Comparison of ENCODE assay signal across 8 cellular contexts in the genomic region with DNA sequence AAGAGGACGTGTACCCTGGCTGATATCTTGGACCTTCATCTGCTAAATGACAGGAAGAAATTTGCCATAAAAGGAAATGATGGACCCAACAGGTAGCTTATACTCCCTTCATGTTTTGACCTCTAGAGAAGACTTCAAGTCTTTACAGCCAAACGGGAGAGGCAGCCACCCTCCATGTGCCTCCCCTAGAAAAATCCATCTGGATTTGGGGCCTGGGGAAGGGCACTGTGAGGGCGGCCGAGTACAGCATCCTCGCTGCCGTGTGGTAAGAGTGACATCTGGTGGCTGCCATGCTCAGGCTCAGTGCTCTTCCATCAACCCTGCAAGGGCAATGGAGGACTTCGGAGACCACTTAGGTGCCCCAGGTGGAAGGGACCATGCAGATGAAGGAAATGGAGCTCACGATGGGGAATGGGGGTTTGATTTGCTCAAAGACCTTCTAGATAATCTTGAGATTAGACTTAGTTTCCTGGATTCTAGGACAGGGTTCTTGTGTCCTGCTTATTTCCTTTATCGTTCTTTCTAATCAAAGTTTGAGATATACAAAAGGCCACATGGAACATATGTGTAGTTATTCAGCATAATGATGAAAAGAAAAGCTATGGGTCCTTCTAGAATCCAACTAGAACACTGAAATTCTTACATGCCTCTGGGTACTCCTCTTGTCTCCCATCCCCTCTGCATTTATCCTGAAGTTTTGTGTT. TPM values are rescaled to one million over a fixed set of nuclear protein-coding genes. Genes with fewer than 3 reads are reported as not detected.
DNase-seq lines count a peak whose midpoint lies in the region; ATAC-seq, FAIRE-seq and TF ChIP-seq lines count a peak whose summit lies in the region.

No MANE protein-coding gene starts in this region.

- H3K9me1 ChIP-seq in K562 (ENCODE audit: control insufficient read depth, insufficient read depth, low read length): no peaks in the 10 kb centered on the region

- DNase-seq in G401 (ENCODE audit: low spot score) (peak; percentile 46), HPDE6-E6E7 (ENCODE audit: extremely low spot score) (peak; percentile 71), RWPE2 (ENCODE audit: low spot score) (no peak), K562 (ENCODE audit: extremely low read depth in 1 of 4, low spot score in 3 of 4) (peak; percentile 63 to 84 (median 72)), iPS DF 4.7 (ENCODE audit: extremely low read depth, low spot score) (peak; percentile 38), spleen (no peak), KG1 (lab: John Stamatoyannopoulos, UW) (no peak)

- FAIRE-seq in K562 (lab: Jason Lieb, UNC): peak; percentile 61

- H3K36me3 ChIP-seq in RWPE2 (ENCODE audit: low read depth) (no peaks in the 10 kb centered on the region), K562 (ENCODE audit: control insufficient read depth, insufficient read depth, low read length) (no peaks in the 10 kb centered on the region), spleen (peaks cover 0 to 74% (median 0%) of the 10 kb centered on the region in 6 donors)

- TF ChIP-seq POLR2A in K562 (conservative IDR thresholded peaks at IDR 0.05) (no peak), spleen (IDR thresholded peaks at IDR 0.05) (no peak)

- H3K27me3 ChIP-seq in RWPE2 (ENCODE audit: insufficient read depth, poor library complexity, severe bottlenecking) (no peaks in the 10 kb centered on the region), K562 (ENCODE audit: control insufficient read depth in 2 of 2, insufficient read depth in 2 of 2, low read length in 2 of 2) (no peaks in the 10 kb centered on the region), spleen (replicated peaks in 1 of 7) (peaks cover 0 to 12% (median 0%) of the 10 kb centered on the region in 7 donors)

- peak; percentile 98 to 100 for TF ChIP-seq RAD21 in K562 (CRISPR knock-in tag; conservative IDR thresholded peaks at IDR 0.05 in 1 of 2, IDR thresholded peaks at IDR 0.05 in 1 of 2)

- intact Hi-C loops in K562 (cut with micrococcal nuclease): loop anchor here (1.0 to 5.0 kb wide), 4 partner anchors 67 to 450 kb away; no protein-coding TSS in a partner anchor
- intact Hi-C loops in spleen (cut with DNase I; ENCODE audit: low total_unique reads): loop anchor here (5.0 to 10.0 kb wide), 2 partner anchors 138 to 315 kb away; no protein-coding TSS in a partner anchor

- H3K9me3 ChIP-seq in RWPE2 (ENCODE audit: severe bottlenecking): no peaks in the 10 kb centered on the region
- H3K9me3 ChIP-seq in K562 (replicated peaks; ENCODE audit: control insufficient read depth, insufficient read depth, low read depth, low read length): no peaks in the 10 kb centered on the region; the same call in 1 of the 2 replicates
- H3K9me3 ChIP-seq in spleen: no peaks in the 10 kb centered on the region

- H4K20me1 ChIP-seq in K562 (replicated peaks; ENCODE audit: control insufficient read depth, insufficient read depth, low read length): no peaks in the 10 kb centered on the region

- in situ Hi-C loops in G401 (cut with HindIII; ENCODE audit: low sequenced_read_pairs) (no loop called here), K562 (cut with MboI) (loop anchor here (5.0 to 10.0 kb wide), 4 partner anchors 105 to 618 kb away; no protein-coding TSS in a partner anchor)

- H3K27ac ChIP-seq in RWPE2 (ENCODE audit: poor library complexity, severe bottlenecking): no peak overlapping the region
- no peak overlapping the region for H3K27ac ChIP-seq in K562 (ENCODE audit: extremely low read depth, low read depth, low read length)
- H3K27ac ChIP-seq in spleen: no peak overlapping the region

- H3K4me1 ChIP-seq in RWPE2 (ENCODE audit: insufficient read depth, poor library complexity, severe bottlenecking): peaks cover 17% of the 10 kb centered on the region
- peaks cover 8 to 46% of the 10 kb centered on the region in 2 experiments for H3K4me1 ChIP-seq in K562 (replicated peaks in 1 of 2; ENCODE audit: control insufficient read depth in 2 of 2, insufficient read depth in 2 of 2, low read length in 2 of 2)
- no peaks in the 10 kb centered on the region for H3K4me1 ChIP-seq in spleen

- CTCF ChIA-PET in K562 (lab: Yijun Ruan, JAX; ENCODE audit: low intra/inter-chr PET ratio): interaction anchor here (0.5 to 4.7 kb wide), 10 partner anchors 66 to 623 kb away, joined by 3 to 32 read pairs (median 4); a partner anchor contains a TSS

- POLR2A ChIA-PET in K562 (lab: Yijun Ruan, JAX): interaction anchor here (0.7 to 1.9 kb wide), 2 partner anchors 90 to 105 kb away, joined by 3 to 5 read pairs; no protein-coding TSS in a partner anchor

- peak; percentile 99 for TF ChIP-seq CTCF in RWPE2 (IDR thresholded peaks at IDR 0.05; ENCODE audit: poor library complexity, severe bottlenecking)
- peak; percentile 91 to 96 (median 94) for TF ChIP-seq CTCF in K562 (IDR thresholded peaks at IDR 0.05 in 2 of 3, conservative IDR thresholded peaks at IDR 0.05 in 1 of 3; ENCODE audit: insufficient read depth in 2 of 3, low read depth in 1 of 3, low read length in 3 of 3)
- peak in 10 of 11 experiments; percentile 37 to 70 (median 58) for TF ChIP-seq CTCF in spleen (IDR thresholded peaks at IDR 0.05 in 8 of 11, conservative IDR thresholded peaks at IDR 0.05 in 3 of 11)

- ATAC-seq in RWPE2 (ENCODE audit: low read depth) (peak; percentile 87), K562 (peak; percentile 90), HG03520 (IDR thresholded peaks at IDR 0.05; ENCODE audit: unreplicated experiment) (no peak)

- H3K79me2 ChIP-seq in K562 (ENCODE audit: control insufficient read depth, insufficient read depth, low read length): no peaks in the 10 kb centered on the region

- no peak; the same call in 1 of the 2 replicates for TF ChIP-seq EP300 in K562 (IDR thresholded peaks at IDR 0.05; ENCODE audit: low read length)

- peak overlapping the region; percentile 54 for H2AFZ ChIP-seq in K562 (ENCODE audit: low read depth, low read length)

- H3K9ac ChIP-seq in K562 (ENCODE audit: insufficient read depth in 1 of 2, low read depth in 2 of 2, low read length in 2 of 2): no peak overlapping the region

- WGBS in K562 (ENCODE audit: insufficient coverage, low coverage, missing lambda C conversion rate): 16% methylated on average over 9 of the region's 9 CpGs
- 16 to 22% (median 17%) methylated on average over 9 of the region's 9 CpGs for WGBS in spleen, 5 donors

- H3K4me3 ChIP-seq in RWPE2 (ENCODE audit: severe bottlenecking) (no peak overlapping the region), K562 (no peak overlapping the region), spleen (no peak overlapping the region)

- H3K4me2 ChIP-seq in K562 (ENCODE audit: insufficient read depth, low read length): no peak overlapping the region

- BruUV-seq in K562 (replicated peaks; lab: Mats Ljungman, UMichigan): no TSS peak

TF ChIP-seq in K562, 482 proteins besides CTCF, POLR2A, EP300 and RAD21 (continues in another document):
- TF ChIP-seq L3MBTL2 (IDR thresholded peaks at IDR 0.05) (peak; percentile 63; the same call in 1 of the 2 replicates), ESRRA (IDR thresholded peaks at IDR 0.05; ENCODE audit: borderline replicate concordance, low read depth) (peak; percentile 69), ZBTB7A (IDR thresholded peaks at IDR 0.05; ENCODE audit: borderline replicate concordance, control insufficient read depth, low read depth, low read length) (no peak), KDM1A (IDR thresholded peaks at IDR 0.05) (peak in 1 of 2 experiments; percentile 16; a peak in 1 of 4 replicates), STAT5A (IDR thresholded peaks at IDR 0.05; ENCODE audit: borderline replicate concordance, low read length) (no peak), ZNF224 (CRISPR knock-in tag; IDR thresholded peaks at IDR 0.05) (no peak), CTBP1 (IDR thresholded peaks at IDR 0.05; ENCODE audit: borderline replicate concordance) (peak; percentile 83), NBN (IDR thresholded peaks at IDR 0.05; ENCODE audit: low read depth) (peak; percentile 52; the same call in 1 of the 2 replicates), ZNF696 (CRISPR knock-in tag; conservative IDR thresholded peaks at IDR 0.05) (no peak)

RNA-seq across cellular contexts. Expression of a gene that starts 44.4 kb away (rescaled TPM):
- not detected in 2 replicates for total RNA-seq in G401 (2014; rRNA removed; shearing (Covaris generic))
- 0.32 and 0.81 TPM in 2 replicates for total RNA-seq in K562 (2011; cell fraction: chromatin; rRNA removed; ENCODE audit: low replicate concordance)
- 0.17 and 0.39 TPM in 2 replicates for total RNA-seq in K562 (2011; cell fraction: nucleolus; rRNA removed)
- total RNA-seq in K562 (2011; cell fraction: nucleoplasm; rRNA removed): 0.29 TPM in 1 of 2 replicates, not detected in the other
- total RNA-seq in K562 (2014; rRNA removed) (0.05 TPM in 1 of 2 replicates, not detected in the other), K562 (2014; rRNA removed; fragmentation: Illumina TruSeq; extraction: Trizol) (0.06 TPM in 1 of 2 replicates, not detected in the other), K562 (2015; rRNA removed; fragmentation: Illumina TruSeq; extraction: Trizol) (0.07 TPM in 1 of 2 replicates, not detected in the other), K562 (2021) (0.09 TPM in 1 of 2 replicates, not detected in the other), spleen (100 to 1,000 TPM in 2 of 7 donors, 10 to 100 TPM in 5; 32.7 to 182 (median 72.9) TPM)
- polyA plus RNA-seq in K562 (2011; rRNA removed) (0.04 and 0.07 TPM in 2 replicates), K562 (2014; fragmentation: Illumina TruSeq; extraction: Trizol) (not detected in 2 replicates), K562 (2014; fragmentation: Nextera tagmentation; extraction: Ambion mirVana) (under 1 TPM in 1 of 2 experiments, not detected in 1; 0.08 TPM), K562 (2014; rRNA removed) (0.33 TPM in 1 of 2 replicates, not detected in the other), spleen (1 to 10 TPM; 1.2 to 9.2 (median 6.1) TPM)
- polyA plus RNA-seq in K562 (2011; cell fraction: cytosol; rRNA removed): 0.04 TPM in 1 of 2 replicates, not detected in the other
- 0.20 and 0.31 TPM in 2 replicates for polyA plus RNA-seq in K562 (2011; cell fraction: nucleus; rRNA removed)
- 0.08 and 0.53 TPM in 2 replicates for polyA plus RNA-seq in K562 (2012)
- polyA minus RNA-seq in K562 (2011; rRNA and poly(A)+ RNA removed): 0.12 TPM in 1 of 2 replicates, not detected in the other
- polyA minus RNA-seq in K562 (2011; cell fraction: cytosol; rRNA and poly(A)+ RNA removed): not detected in 2 replicates
- polyA minus RNA-seq in K562 (2011; cell fraction: nucleus; rRNA and poly(A)+ RNA removed): not detected in 2 replicates

Comparison
In these comparisons a context has a peak if more than half of its experiments do, and no peak if none do; other contexts are left out.
1. DNase-seq: peak in G401 (single experiment), HPDE6-E6E7 (single experiment), K562 (4 of 4) and iPS DF 4.7 (single experiment); none in RWPE2 (single experiment), spleen (single experiment) and KG1 (single experiment).
2. RNA of a gene that starts 44.4 kb away (total RNA-seq): 32.7 to 182 TPM in spleen; 0.05 to 0.81 TPM in K562 and not detected in G401; every median in the first group is over 10 times any median in the second.
3. Peak in every context shown above with its lines, with median percentiles within 50 percentile points of each other: CTCF ChIP-seq.